In the genomic region with DNA sequence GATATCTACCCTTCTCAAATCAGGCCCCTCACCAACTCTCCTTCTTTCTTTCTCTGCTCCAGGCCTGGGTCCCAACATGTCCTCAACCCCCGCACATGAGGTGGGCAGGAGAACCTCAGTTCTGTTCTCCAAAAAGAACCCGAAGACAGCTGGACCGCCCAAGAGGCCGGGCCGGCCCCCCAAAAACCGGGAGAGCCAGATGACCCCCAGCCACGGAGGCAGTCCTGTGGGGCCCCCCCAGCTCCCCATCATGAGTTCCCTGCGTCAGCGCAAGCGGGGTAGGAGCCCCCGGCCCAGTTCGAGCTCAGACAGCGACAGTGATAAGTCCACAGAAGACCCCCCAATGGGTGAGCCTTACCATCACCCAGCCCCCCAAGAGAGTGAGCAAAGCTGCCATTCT, we compare ENCODE assay signal across 1 cellular context.
TF ChIP-seq lines count a peak whose summit lies in the region.

No MANE protein-coding gene starts in this region.

TF ChIP-seq in K562, 482 proteins besides CTCF, POLR2A, EP300 and RAD21:
- 0 out of 2 replicates have a peak, but pooled peaks have one; percentile 17 for TF ChIP-seq POLR2G (IDR thresholded peaks at IDR 0.05; ENCODE audit: low read depth, low read length)
- TF ChIP-seq SIX5 (IDR thresholded peaks at IDR 0.05; ENCODE audit: borderline replicate concordance in 1 of 2, insufficient read depth in 1 of 2, low read depth in 1 of 2, low read length in 2 of 2), result no peak
